ENCODE assay signal across 26 cellular contexts in genomic region chr4:110135523-110135922, GRCh38.
"Had no signal": no experiment of that assay in that cellular context is flagged by ENCODE, and none has a peak within 500 bp of the region (broad histone marks: within the 10 kb centered on the region; RNA-seq: fewer than 3 reads in every experiment).

No MANE protein-coding gene starts in this region.

- H3K4me3 ChIP-seq: body of pancreas, dorsolateral prefrontal cortex, esophagus muscularis mucosa, gastrocnemius medialis, mucosa of descending colon, pancreas, psoas muscle, right atrium auricular region, tibial artery had no signal

- DNase-seq: activated CD4-positive, alpha-beta T cell treated with anti-CD3 and anti-CD28 coated beads, Interleukin-2, amount 10 ng/mL, durations not matched to agents 24 days and 14 days; activated CD8-positive, alpha-beta T cell treated with anti-CD3 and anti-CD28 coated beads for 36 hours; activated gamma-delta T cell; activated naive CD4-positive, alpha-beta T cell treated with anti-CD3 and anti-CD28 coated beads, Interleukin-2, amount 50 U/mL, for 16 hours; activated naive CD8-positive, alpha-beta T cell treated with anti-CD3 and anti-CD28 coated beads, Interleukin-2, amount 50 U/mL, for 24 hours; anterior cingulate cortex; body of pancreas; central memory CD4-positive, alpha-beta T cell; dorsolateral prefrontal cortex; effector memory CD8-positive, alpha-beta T cell; gastrocnemius medialis; head of caudate nucleus; islet precursor cell; left colon; mucosa of descending colon; naive thymus-derived CD4-positive, alpha-beta T cell; pancreas; psoas muscle; stimulated activated CD4-positive, alpha-beta T cell treated with anti-CD3 and anti-CD28 coated beads, Interleukin-1b, Interleukin-23, amount 100 ng/mL, for 48 hours; tibial artery had no signal

- H3K27ac Mint-ChIP-seq: activated CD4-positive, alpha-beta T cell treated with anti-CD3 and anti-CD28 coated beads, Interleukin-2, amount 10 ng/mL, durations not matched to agents 24 days and 14 days; activated CD8-positive, alpha-beta T cell treated with anti-CD3 and anti-CD28 coated beads for 36 hours; activated naive CD8-positive, alpha-beta T cell treated with anti-CD3 and anti-CD28 coated beads, Interleukin-2, amount 50 U/mL, for 24 hours; activated T-helper 1 cell treated with anti-CD3 and anti-CD28 coated beads, Interleukin-12 subunit alpha, Interleukin-12 subunit beta, Interleukin-2, Interleukin-4 antibody, amounts not matched to agents 30 ng/mL and 10 ng/mL and 1 ng/mL, durations not matched to agents 14 hours and 24 hours and 36 hours; memory B cell; stimulated activated naive CD8-positive, alpha-beta T cell treated with anti-CD3 and anti-CD28 coated beads, Interleukin-15, Interleukin-2, amounts not matched to agents 100 ng/mL and 50 ng/mL, for 24 hours had no signal

- H3K36me3 Mint-ChIP-seq: memory B cell had no signal

- H3K4me1 ChIP-seq: esophagus muscularis mucosa, gastrocnemius medialis, psoas muscle, right atrium auricular region, tibial artery had no signal

- H3K36me3 ChIP-seq: esophagus muscularis mucosa, gastrocnemius medialis, neutrophil, pancreas, right atrium auricular region, tibial artery had no signal

- H3K27me3 Mint-ChIP-seq: activated CD4-positive, alpha-beta T cell treated with anti-CD3 and anti-CD28 coated beads, Interleukin-2, amount 10 ng/mL, durations not matched to agents 24 days and 14 days; activated CD8-positive, alpha-beta T cell treated with anti-CD3 and anti-CD28 coated beads for 36 hours; activated naive CD8-positive, alpha-beta T cell treated with anti-CD3 and anti-CD28 coated beads, Interleukin-2, amount 50 U/mL, for 24 hours; effector memory CD8-positive, alpha-beta T cell; naive thymus-derived CD4-positive, alpha-beta T cell; stimulated activated naive CD8-positive, alpha-beta T cell treated with anti-CD3 and anti-CD28 coated beads, Interleukin-15, Interleukin-2, amounts not matched to agents 100 ng/mL and 50 ng/mL, for 24 hours had no signal

- H3K27ac ChIP-seq: body of pancreas, dorsolateral prefrontal cortex, esophagus muscularis mucosa, gastrocnemius medialis, neutrophil, pancreas, psoas muscle, right atrium auricular region, tibial artery had no signal

- H3K9me3 Mint-ChIP-seq: activated CD4-positive, alpha-beta T cell treated with anti-CD3 and anti-CD28 coated beads, Interleukin-2, amount 10 ng/mL, durations not matched to agents 24 days and 14 days; activated CD8-positive, alpha-beta T cell treated with anti-CD3 and anti-CD28 coated beads for 36 hours; activated naive CD8-positive, alpha-beta T cell treated with anti-CD3 and anti-CD28 coated beads, Interleukin-2, amount 50 U/mL, for 24 hours; activated T-helper 1 cell treated with anti-CD3 and anti-CD28 coated beads, Interleukin-12 subunit alpha, Interleukin-12 subunit beta, Interleukin-2, Interleukin-4 antibody, amounts not matched to agents 30 ng/mL and 10 ng/mL and 1 ng/mL, durations not matched to agents 14 hours and 24 hours and 36 hours; effector memory CD8-positive, alpha-beta T cell; memory B cell; naive thymus-derived CD4-positive, alpha-beta T cell; stimulated activated naive CD8-positive, alpha-beta T cell treated with anti-CD3 and anti-CD28 coated beads, Interleukin-15, Interleukin-2, amounts not matched to agents 100 ng/mL and 50 ng/mL, for 24 hours had no signal

- H3K4me3 Mint-ChIP-seq: activated CD4-positive, alpha-beta T cell treated with anti-CD3 and anti-CD28 coated beads, Interleukin-2, amount 10 ng/mL, durations not matched to agents 24 days and 14 days; activated CD8-positive, alpha-beta T cell treated with anti-CD3 and anti-CD28 coated beads for 36 hours; activated naive CD8-positive, alpha-beta T cell treated with anti-CD3 and anti-CD28 coated beads, Interleukin-2, amount 50 U/mL, for 24 hours; activated T-helper 1 cell treated with anti-CD3 and anti-CD28 coated beads, Interleukin-12 subunit alpha, Interleukin-12 subunit beta, Interleukin-2, Interleukin-4 antibody, amounts not matched to agents 30 ng/mL and 10 ng/mL and 1 ng/mL, durations not matched to agents 14 hours and 24 hours and 36 hours; effector memory CD8-positive, alpha-beta T cell; memory B cell; naive thymus-derived CD4-positive, alpha-beta T cell; stimulated activated naive CD8-positive, alpha-beta T cell treated with anti-CD3 and anti-CD28 coated beads, Interleukin-15, Interleukin-2, amounts not matched to agents 100 ng/mL and 50 ng/mL, for 24 hours had no signal

- H3K27me3 ChIP-seq: body of pancreas, dorsolateral prefrontal cortex, esophagus muscularis mucosa, gastrocnemius medialis, neutrophil, pancreas, right atrium auricular region, tibial artery had no signal

- H3K9me3 ChIP-seq: body of pancreas, esophagus muscularis mucosa, gastrocnemius medialis, mucosa of descending colon, neutrophil, pancreas, psoas muscle, right atrium auricular region, tibial artery had no signal

- H3K4me1 Mint-ChIP-seq: activated naive CD8-positive, alpha-beta T cell treated with anti-CD3 and anti-CD28 coated beads, Interleukin-2, amount 50 U/mL, for 24 hours; memory B cell had no signal
